9 cellular contexts compared by ENCODE assay signal in genomic region chr10:132232553-132232949, GRCh38.
DNase-seq lines count a peak whose midpoint lies in the region; ATAC-seq and TF ChIP-seq lines count a peak whose summit lies in the region.
"Had no signal": no experiment of that assay in that cellular context is flagged by ENCODE, and none has a peak within 500 bp of the region (broad histone marks: within the 10 kb centered on the region; RNA-seq: fewer than 3 reads in every experiment).

No MANE protein-coding gene starts in this region.

- H3K9me3 Mint-ChIP-seq in stimulated activated naive B cell treated with anti-CD40 and anti-IgM and Interleukin-4, amounts not matched to agents 10 μg/mL and 1 μg/mL and 100 μg/mL, for 72 hours = no peaks in the 10 kb centered on the region

- peak overlapping the region; percentile 40 to 73 for H3K4me3 Mint-ChIP-seq in stimulated activated naive B cell treated with anti-CD40 and anti-IgM and Interleukin-4, amounts not matched to agents 10 μg/mL and 1 μg/mL and 100 μg/mL, for 72 hours

- H3K27me3 Mint-ChIP-seq in stimulated activated naive B cell treated with anti-CD40 and anti-IgM and Interleukin-4, amounts not matched to agents 10 μg/mL and 1 μg/mL and 100 μg/mL, for 72 hours = no peaks in the 10 kb centered on the region

- ATAC-seq in stimulated activated naive B cell treated with anti-CD40 and anti-IgM and Interleukin-4, amounts not matched to agents 10 μg/mL and 1 μg/mL and 100 μg/mL, for 72 hours (replicated peaks) = peak in 1 of 2 donors; percentile 41
- ATAC-seq in SK-N-SH treated with all-trans-retinoic acid at 6 μM for 48 hours (no peak), GM21737 (IDR thresholded peaks at IDR 0.05; ENCODE audit: unreplicated experiment) (no peak), GM21723 (IDR thresholded peaks at IDR 0.05; ENCODE audit: unreplicated experiment) (no peak)

- DNase-seq in activated T-cell treated with anti-CD3 and anti-CD28 coated beads for 48 hours (ENCODE audit: low read depth) (peak; percentile 20), activated T-cell treated with anti-CD3 and anti-CD28 coated beads for 4 hours (no peak), OCI-M1 (lab: John Stamatoyannopoulos, UW) (peak; percentile 36), fibroblast of peridontal ligament (ENCODE audit: extremely low read depth) (peak; percentile 35)
- DNase-seq in stimulated activated naive B cell treated with anti-CD40 and anti-IgM and Interleukin-4, amounts not matched to agents 10 μg/mL and 1 μg/mL and 100 μg/mL, for 72 hours = no peak
- DNase-seq: IMR-90 had no signal

- peaks cover 0 to under 1% of the 10 kb centered on the region in 2 donors for H3K36me3 Mint-ChIP-seq in stimulated activated naive B cell treated with anti-CD40 and anti-IgM and Interleukin-4, amounts not matched to agents 10 μg/mL and 1 μg/mL and 100 μg/mL, for 72 hours

- H3K4me1 Mint-ChIP-seq in stimulated activated naive B cell treated with anti-CD40 and anti-IgM and Interleukin-4, amounts not matched to agents 10 μg/mL and 1 μg/mL and 100 μg/mL, for 72 hours = peaks cover 25 to 28% of the 10 kb centered on the region in 2 donors

- peak overlapping the region; percentile 86 for H3K27ac Mint-ChIP-seq in stimulated activated naive B cell treated with anti-CD40 and anti-IgM and Interleukin-4, amounts not matched to agents 10 μg/mL and 1 μg/mL and 100 μg/mL, for 72 hours

TF ChIP-seq in SK-N-SH treated with all-trans-retinoic acid at 6 μM for 48 hours, 23 proteins besides CTCF, POLR2A, EP300 and RAD21:
- no peak for TF ChIP-seq TOX (CRISPR knock-in tag; IDR thresholded peaks at IDR 0.05; ENCODE audit: borderline replicate concordance)
- TF ChIP-seq ZC3H10 (CRISPR knock-in tag; IDR thresholded peaks at IDR 0.05) = no peak
- no peak for TF ChIP-seq BACH2 (CRISPR knock-in tag; IDR thresholded peaks at IDR 0.05; ENCODE audit: borderline replicate concordance)
- no peak for TF ChIP-seq ISL1 (CRISPR knock-in tag; IDR thresholded peaks at IDR 0.05)
- TF ChIP-seq ZNF70 (CRISPR knock-in tag; IDR thresholded peaks at IDR 0.05) = no peak
- no peak for TF ChIP-seq GLIS3 (CRISPR knock-in tag; IDR thresholded peaks at IDR 0.05)
- no peak for TF ChIP-seq PATZ1 (CRISPR knock-in tag; IDR thresholded peaks at IDR 0.05; ENCODE audit: borderline replicate concordance)
- no peak for TF ChIP-seq SNAI2 (CRISPR knock-in tag; IDR thresholded peaks at IDR 0.05)
- TF ChIP-seq TCF4 (CRISPR knock-in tag; IDR thresholded peaks at IDR 0.05; ENCODE audit: borderline replicate concordance) = no peak
- no peak for TF ChIP-seq OSR1 (CRISPR knock-in tag; IDR thresholded peaks at IDR 0.05)
TF ChIP-seq in SK-N-SH treated with all-trans-retinoic acid at 6 μM for 48 hours: peak in this region for 0.

Comparison
In these comparisons a context has a peak if more than half of its experiments do, and no peak if none do; other contexts are left out.
1. DNase-seq: peak in activated T-cell treated with anti-CD3 and anti-CD28 coated beads for 48 hours (single experiment), OCI-M1 (single experiment) and fibroblast of peridontal ligament (single experiment); none in activated T-cell treated with anti-CD3 and anti-CD28 coated beads for 4 hours (single experiment) and stimulated activated naive B cell treated with anti-CD40 and anti-IgM and Interleukin-4, amounts not matched to agents 10 μg/mL and 1 μg/mL and 100 μg/mL, for 72 hours (single experiment).